ENCODE assay signal across 8 cellular contexts in the genomic region with DNA sequence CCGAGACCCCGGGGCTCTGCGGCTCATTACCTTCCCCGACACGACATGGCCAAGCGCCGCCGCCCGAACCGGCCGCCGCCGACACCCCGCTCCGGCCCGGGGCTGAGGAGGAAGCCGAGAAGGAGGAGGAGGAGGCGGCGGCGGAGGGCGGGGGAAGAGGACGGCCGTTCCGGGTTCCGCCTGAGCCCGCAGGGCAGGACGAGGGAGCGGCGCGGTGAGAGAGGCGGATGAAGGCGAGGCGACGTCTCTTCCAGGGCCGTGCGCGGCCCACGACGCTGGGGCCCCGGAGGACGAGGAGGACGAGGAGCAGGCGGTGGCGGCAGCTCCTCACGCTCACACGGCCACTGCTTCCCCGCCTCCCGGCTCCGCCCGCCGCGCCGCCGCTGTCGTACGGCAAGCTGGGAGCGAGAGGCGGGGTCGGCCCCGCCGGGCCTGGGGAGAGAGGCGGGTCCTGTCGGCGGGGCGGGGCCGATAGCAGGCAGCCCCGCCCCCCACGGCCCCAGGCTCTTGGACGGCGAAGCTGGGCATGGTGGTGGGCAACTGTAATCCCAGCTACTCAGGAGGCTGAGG. TPM values are rescaled to one million over a fixed set of nuclear protein-coding genes. Genes with fewer than 3 reads are reported as not detected.
DNase-seq lines count a peak whose midpoint lies in the region; ATAC-seq and TF ChIP-seq lines count a peak whose summit lies in the region.
"Not testable (repeated sequence)": the region's sequence is repeated elsewhere in the genome, so short reads cannot be mapped to it uniquely, and the experiment has no call there.

No MANE protein-coding gene starts in this region.

- CTCF ChIA-PET in activated CD8-positive, alpha-beta T cell treated with anti-CD3 and anti-CD28 coated beads for 36 hours (lab: Charles Lee): interaction anchor here (1.3 to 2.6 kb wide), 4 partner anchors 33 to 280 kb away, joined by 3 to 8 read pairs (median 4); no protein-coding TSS in a partner anchor

- 1% methylated on average over 43 to 68 of the region's 70 CpGs for WGBS in lower leg skin, 2 donors

- H3K4me1 Mint-ChIP-seq in CD14-positive monocyte: peaks cover 26% of the 10 kb centered on the region
- H3K4me1 Mint-ChIP-seq in activated CD8-positive, alpha-beta T cell treated with anti-CD3 and anti-CD28 coated beads for 36 hours (ENCODE audit: low read depth): peaks cover 22% of the 10 kb centered on the region

- H3K4me3 Mint-ChIP-seq in CD14-positive monocyte: peak overlapping the region; percentile 85 to 93
- peak overlapping the region; percentile 79 for H3K4me3 Mint-ChIP-seq in activated CD8-positive, alpha-beta T cell treated with anti-CD3 and anti-CD28 coated beads for 36 hours

- peak overlapping the region; percentile 19 to 93 (median 83) for H3K27ac ChIP-seq in dorsolateral prefrontal cortex

- not testable (repeated sequence) for H3K27me3 ChIP-seq in dorsolateral prefrontal cortex

- not testable (repeated sequence) for TF ChIP-seq CTCF in CD14-positive monocyte (IDR thresholded peaks at IDR 0.05); activated CD8-positive, alpha-beta T cell treated with anti-CD3 and anti-CD28 coated beads for 36 hours (IDR thresholded peaks at IDR 0.05)
- peak in 6 of 56 donors; percentile 13 to 37 (median 22) for TF ChIP-seq CTCF in dorsolateral prefrontal cortex (IDR thresholded peaks at IDR 0.05 in 54 of 56, conservative IDR thresholded peaks at IDR 0.05 in 2 of 56; ENCODE audit: low read depth in 1 of 56, partially characterized antibody in 56 of 56)
- peak in 1 of 3 donors; percentile 15 for TF ChIP-seq CTCF in lower leg skin (IDR thresholded peaks at IDR 0.05)

- peak; percentile 69 for ATAC-seq in GM19455 (IDR thresholded peaks at IDR 0.05; ENCODE audit: unreplicated experiment)
- ATAC-seq in HG03565 (IDR thresholded peaks at IDR 0.05; ENCODE audit: unreplicated experiment): peak; percentile 49
- peak; percentile 81 for ATAC-seq in activated CD8-positive, alpha-beta T cell treated with anti-CD3 and anti-CD28 coated beads for 36 hours

- peak; percentile 70 for DNase-seq in CD14-positive monocyte (ENCODE audit: low spot score)
- peak; percentile 35 for DNase-seq in NCI-H82 treated with DMSO at 0.1 percent for 48 hours (lab: John Stamatoyannopoulos, UW; ENCODE audit: unreplicated experiment)
- DNase-seq in activated CD8-positive, alpha-beta T cell treated with anti-CD3 and anti-CD28 coated beads for 36 hours: peak; percentile 86
- peak; percentile 67 to 89 (median 84) for DNase-seq in dorsolateral prefrontal cortex
- DNase-seq in lower leg skin (ENCODE audit: low spot score in 2 of 2): peak; percentile 73 to 96
- DNase-seq in stimulated activated CD4-positive, alpha-beta T cell treated with anti-CD3 and anti-CD28 coated beads, Interleukin-4, amount 100 ng/mL, for 4 hours: peak; percentile 82

- TF ChIP-seq POLR2A in lower leg skin (IDR thresholded peaks at IDR 0.05): not testable (repeated sequence)

- not testable (repeated sequence) for H3K36me3 Mint-ChIP-seq in CD14-positive monocyte; activated CD8-positive, alpha-beta T cell treated with anti-CD3 and anti-CD28 coated beads for 36 hours (ENCODE audit: low read depth)

- H3K27ac Mint-ChIP-seq in CD14-positive monocyte: peak overlapping the region; percentile 86 to 92 (median 91)
- peak overlapping the region; percentile 83 for H3K27ac Mint-ChIP-seq in activated CD8-positive, alpha-beta T cell treated with anti-CD3 and anti-CD28 coated beads for 36 hours

- H3K27me3 Mint-ChIP-seq in CD14-positive monocyte (ENCODE audit: low read depth in 3 of 3); activated CD8-positive, alpha-beta T cell treated with anti-CD3 and anti-CD28 coated beads for 36 hours: not testable (repeated sequence)

- peak overlapping the region; percentile 39 to 80 (median 70) for H3K4me3 ChIP-seq in dorsolateral prefrontal cortex
- peak overlapping the region; percentile 58 for H3K4me3 ChIP-seq in lower leg skin (ENCODE audit: low read depth, poor library complexity, severe bottlenecking)

- H3K9me3 Mint-ChIP-seq in CD14-positive monocyte; activated CD8-positive, alpha-beta T cell treated with anti-CD3 and anti-CD28 coated beads for 36 hours: not testable (repeated sequence)

- POLR2A ChIA-PET in activated CD8-positive, alpha-beta T cell treated with anti-CD3 and anti-CD28 coated beads for 36 hours (lab: Charles Lee): interaction anchor here (0.6 to 1.9 kb wide), 6 partner anchors 15 to 200 kb away, joined by 3 to 6 read pairs (median 4); a partner anchor contains a TSS

- intact Hi-C loops in CD14-positive monocyte (cut with micrococcal nuclease) (loop anchor here (2.0 to 5.0 kb wide), 2 partner anchors 44 to 72 kb away; a partner anchor contains a TSS), dorsolateral prefrontal cortex (cut with DNase I) (loop anchor here (5.0 kb wide), 2 partner anchors 42 to 47 kb away; a partner anchor contains a TSS)
- intact Hi-C loops in activated CD8-positive, alpha-beta T cell treated with anti-CD3 and anti-CD28 coated beads for 36 hours (cut with micrococcal nuclease); lower leg skin (cut with DNase I; ENCODE audit: low total_unique reads): not testable (repeated sequence)

RNA-seq across cellular contexts. Expression of a gene that starts 20.0 kb away (rescaled TPM):
- 10 to 100 TPM; 31.0 to 31.8 TPM for polyA plus RNA-seq in CD14-positive monocyte
- 10 to 100 TPM; 43.8 to 44.5 TPM for total RNA-seq in activated CD8-positive, alpha-beta T cell treated with anti-CD3 and anti-CD28 coated beads for 36 hours
- total RNA-seq in dorsolateral prefrontal cortex (10 to 100 TPM; 45.0 to 76.5 (median 59.2) TPM), lower leg skin (10 to 100 TPM; 33.6 to 43.2 (median 38.5) TPM)

RNA-seq across cellular contexts. Expression of a gene that starts 35.2 kb away (rescaled TPM):
- 10 to 100 TPM; 12.2 to 13.8 TPM for polyA plus RNA-seq in CD14-positive monocyte
- total RNA-seq in activated CD8-positive, alpha-beta T cell treated with anti-CD3 and anti-CD28 coated beads for 36 hours: 10 to 100 TPM; 39.7 to 41.3 TPM
- total RNA-seq in dorsolateral prefrontal cortex (10 to 100 TPM; 50.3 to 87.6 (median 67.1) TPM), lower leg skin (10 to 100 TPM; 33.2 to 51.8 (median 41.9) TPM)

RNA-seq across cellular contexts. Expression of a gene that starts 39.5 kb away (rescaled TPM):
- 1 to 10 TPM; 1.6 to 1.9 TPM for polyA plus RNA-seq in CD14-positive monocyte
- total RNA-seq in activated CD8-positive, alpha-beta T cell treated with anti-CD3 and anti-CD28 coated beads for 36 hours: 1 to 10 TPM in 1 of 2 experiments, under 1 TPM in 1; 0.87 to 1.2 TPM
- total RNA-seq in dorsolateral prefrontal cortex: 1 to 10 TPM in 12 of 120 experiments, under 1 TPM in 1, not detected in 107; 0.95 to 3.8 (median 2.0) TPM
- total RNA-seq in lower leg skin: 1 to 10 TPM in 1 of 4 donors, under 1 TPM in 1, not detected in 2; 0.79 to 2.1 TPM

RNA-seq across cellular contexts. Expression of a gene that starts 47.2 kb away (rescaled TPM):
- polyA plus RNA-seq in CD14-positive monocyte: under 1 TPM; 0.49 to 0.60 TPM
- 100 to 1,000 TPM; 163 to 169 TPM for total RNA-seq in activated CD8-positive, alpha-beta T cell treated with anti-CD3 and anti-CD28 coated beads for 36 hours
- total RNA-seq in dorsolateral prefrontal cortex (1 to 10 TPM; 1.6 to 8.3 (median 4.0) TPM), lower leg skin (1 to 10 TPM in 1 of 4 donors, under 1 TPM in 2, not detected in 1; 0.39 to 1.2 (median 0.91) TPM)

Comparison
In these comparisons a context has a peak if more than half of its experiments do, and no peak if none do; other contexts are left out.
1. Peak in every context shown above with its lines: DNase-seq, ATAC-seq, H3K4me3 ChIP-seq and H3K27ac ChIP-seq.
2. DNase-seq: peak in every context shown above with its lines; median percentile 86 in activated CD8-positive, alpha-beta T cell treated with anti-CD3 and anti-CD28 coated beads for 36 hours; 84 in lower leg skin; 84 in dorsolateral prefrontal cortex; 82 in stimulated activated CD4-positive, alpha-beta T cell treated with anti-CD3 and anti-CD28 coated beads, Interleukin-4, amount 100 ng/mL, for 4 hours; 70 in CD14-positive monocyte; 35 in NCI-H82 treated with DMSO at 0.1 percent for 48 hours.